ENCODE assay signal across 19 cellular contexts in the genomic region with DNA sequence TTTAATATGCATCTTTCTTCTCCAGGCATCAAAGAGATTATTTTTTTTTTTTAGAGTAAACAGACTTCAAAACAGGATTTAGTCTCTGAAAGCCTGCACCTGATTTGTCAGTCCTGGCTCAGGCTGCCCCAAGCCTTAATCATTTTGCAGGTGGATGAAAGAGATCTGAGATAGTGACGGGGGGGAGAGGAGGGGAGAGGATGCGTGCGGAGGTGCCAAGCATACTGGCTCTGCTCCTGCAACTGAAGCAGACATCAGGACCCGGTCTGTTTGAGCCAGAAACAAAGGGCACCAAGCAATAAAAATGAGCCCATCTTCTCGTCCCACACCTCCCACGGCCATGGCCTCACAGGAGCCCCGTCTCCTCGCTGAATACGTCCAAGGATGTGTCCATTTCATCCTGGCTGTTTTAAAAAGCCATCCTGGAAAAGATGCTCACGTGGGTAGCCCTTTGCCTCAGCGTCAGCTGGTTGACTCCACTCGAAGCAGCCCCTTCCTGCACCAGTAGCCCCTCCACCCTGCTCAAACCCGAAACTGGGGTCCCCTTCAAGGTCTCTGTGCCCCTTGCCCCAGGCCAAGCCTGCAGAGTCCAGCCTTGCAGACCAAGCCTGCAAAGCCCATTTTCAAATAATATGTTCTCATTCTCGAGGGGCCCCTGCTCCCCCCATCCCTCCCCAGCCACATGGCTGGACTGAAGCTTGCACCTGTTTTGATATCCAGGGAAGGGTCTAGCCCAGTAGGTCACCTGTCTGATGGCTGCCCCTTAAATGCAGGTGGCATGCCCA.
A peak's percentile ranks its signal among the peaks of the same experiment; 100 is the strongest.
DNase-seq lines count a peak whose midpoint lies in the region; ATAC-seq and TF ChIP-seq lines count a peak whose summit lies in the region.
"Had no signal": no experiment of that assay in that cellular context is flagged by ENCODE, and none has a peak within 500 bp of the region (broad histone marks: within the 10 kb centered on the region; RNA-seq: fewer than 3 reads in every experiment).

No MANE protein-coding gene starts in this region.

- peaks cover 61% of the 10 kb centered on the region for H3K4me1 Mint-ChIP-seq in activated naive CD4-positive, alpha-beta T cell treated with anti-CD3 and anti-CD28 coated beads, Interleukin-2, amount 10 ng/mL, durations not matched to agents 7 days and 5 days
- peaks cover 52 to 57% of the 10 kb centered on the region in 2 donors for H3K4me1 Mint-ChIP-seq in effector memory CD8-positive, alpha-beta T cell (ENCODE audit: low read depth in 2 of 2)
- peaks cover 4% of the 10 kb centered on the region for H3K4me1 Mint-ChIP-seq in mesothelial cell of epicardium

- H3K27ac Mint-ChIP-seq in activated naive CD4-positive, alpha-beta T cell treated with anti-CD3 and anti-CD28 coated beads, Interleukin-2, amount 10 ng/mL, durations not matched to agents 7 days and 5 days = no peak overlapping the region
- peak overlapping the region in 1 of 2 donors; percentile 78 for H3K27ac Mint-ChIP-seq in effector memory CD8-positive, alpha-beta T cell
- no peak overlapping the region for H3K27ac Mint-ChIP-seq in mesothelial cell of epicardium
- H3K27ac Mint-ChIP-seq: GM23338 had no signal

- H3K4me3 Mint-ChIP-seq in activated naive CD4-positive, alpha-beta T cell treated with anti-CD3 and anti-CD28 coated beads, Interleukin-2, amount 10 ng/mL, durations not matched to agents 7 days and 5 days = no peak overlapping the region
- H3K4me3 Mint-ChIP-seq in effector memory CD8-positive, alpha-beta T cell = peak overlapping the region; percentile 27 to 62
- H3K4me3 Mint-ChIP-seq in mesothelial cell of epicardium = no peak overlapping the region
- H3K4me3 Mint-ChIP-seq: activated CD8-positive, alpha-beta T cell treated with anti-CD3 and anti-CD28 coated beads, Interleukin-2, amount 10 ng/mL, durations not matched to agents 7 days and 5 days; GM23338 had no signal

- ATAC-seq in effector memory CD8-positive, alpha-beta T cell (replicated peaks) = no peak
- ATAC-seq in sciatic nerve = no peak
- ATAC-seq: activated CD8-positive, alpha-beta T cell treated with anti-CD3 and anti-CD28 coated beads, Interleukin-2, amount 10 ng/mL, durations not matched to agents 7 days and 5 days; GM23338; HepG2 had no signal

- peaks cover 17% of the 10 kb centered on the region for H3K9me3 Mint-ChIP-seq in activated naive CD4-positive, alpha-beta T cell treated with anti-CD3 and anti-CD28 coated beads, Interleukin-2, amount 10 ng/mL, durations not matched to agents 7 days and 5 days
- H3K9me3 Mint-ChIP-seq in effector memory CD8-positive, alpha-beta T cell = peaks cover 0 to 5% of the 10 kb centered on the region in 2 donors
- H3K9me3 Mint-ChIP-seq in mesothelial cell of epicardium = peaks cover 11% of the 10 kb centered on the region

- intact Hi-C loops in sciatic nerve (cut with DNase I) = no loop called here

- H3K36me3 Mint-ChIP-seq in activated naive CD4-positive, alpha-beta T cell treated with anti-CD3 and anti-CD28 coated beads, Interleukin-2, amount 10 ng/mL, durations not matched to agents 7 days and 5 days = peaks cover 11% of the 10 kb centered on the region
- H3K36me3 Mint-ChIP-seq in effector memory CD8-positive, alpha-beta T cell (ENCODE audit: insufficient read depth) = peaks cover 3% of the 10 kb centered on the region
- H3K36me3 Mint-ChIP-seq in mesothelial cell of epicardium = peaks cover 4% of the 10 kb centered on the region

- DNase-seq in activated naive CD4-positive, alpha-beta T cell treated with anti-CD3 and anti-CD28 coated beads, Interleukin-2, amount 10 ng/mL, durations not matched to agents 7 days and 5 days = peak; percentile 46
- no peak for DNase-seq in activated naive CD4-positive, alpha-beta T cell (lab: John Stamatoyannopoulos, UW)
- DNase-seq in NCI-H1105 (lab: John Stamatoyannopoulos, UW) = peak; percentile 2
- no peak for DNase-seq in effector memory CD8-positive, alpha-beta T cell
- DNase-seq in sciatic nerve (ENCODE audit: low spot score) = peak; percentile 17
- DNase-seq in mesothelial cell of epicardium (ENCODE audit: low spot score in 2 of 2, unreplicated experiment in 2 of 2) = no peak
- DNase-seq in NCI-H2081 treated with DMSO at 0.1 percent for 48 hours (lab: John Stamatoyannopoulos, UW) = no peak
- DNase-seq in substantia nigra (lab: John Stamatoyannopoulos, UW) = no peak
- DNase-seq: activated CD8-positive, alpha-beta T cell treated with anti-CD3 and anti-CD28 coated beads, Interleukin-2, amount 10 ng/mL, durations not matched to agents 7 days and 5 days; erythroblast; foreskin fibroblast; hypothalamus; NCI-H2107; ovary had no signal

- no peak for TF ChIP-seq CTCF in mesothelial cell of epicardium (IDR thresholded peaks at IDR 0.05; ENCODE audit: unreplicated experiment)

- H3K27me3 Mint-ChIP-seq in activated naive CD4-positive, alpha-beta T cell treated with anti-CD3 and anti-CD28 coated beads, Interleukin-2, amount 10 ng/mL, durations not matched to agents 7 days and 5 days = peaks cover 35% of the 10 kb centered on the region
- no peaks in the 10 kb centered on the region for H3K27me3 Mint-ChIP-seq in effector memory CD8-positive, alpha-beta T cell
- H3K27me3 Mint-ChIP-seq in mesothelial cell of epicardium (ENCODE audit: low read depth) = peaks cover 7% of the 10 kb centered on the region

- CTCF ChIA-PET in activated naive CD4-positive, alpha-beta T cell treated with anti-CD3 and anti-CD28 coated beads, Interleukin-2, amount 10 ng/mL, durations not matched to agents 7 days and 5 days (lab: Charles Lee) = no interaction called here

- H3K27ac ChIP-seq in substantia nigra (ENCODE audit: low read depth, low read length, poor library complexity, severe bottlenecking) = no peak overlapping the region
- H3K27ac ChIP-seq: C4-2B, cardiac muscle cell, ovary, right atrium auricular region had no signal

Comparison
In these comparisons a context has a peak if more than half of its experiments do, and no peak if none do; other contexts are left out.
1. DNase-seq: peak in activated naive CD4-positive, alpha-beta T cell treated with anti-CD3 and anti-CD28 coated beads, Interleukin-2, amount 10 ng/mL, durations not matched to agents 7 days and 5 days (single experiment), NCI-H1105 (single experiment) and sciatic nerve (single experiment); none in activated naive CD4-positive, alpha-beta T cell (0 of 4), effector memory CD8-positive, alpha-beta T cell (0 of 3), mesothelial cell of epicardium (0 of 2), NCI-H2081 treated with DMSO at 0.1 percent for 48 hours (single experiment) and substantia nigra (0 of 49).
2. H3K4me3 Mint-ChIP-seq: peak in effector memory CD8-positive, alpha-beta T cell (2 of 2); none in activated naive CD4-positive, alpha-beta T cell treated with anti-CD3 and anti-CD28 coated beads, Interleukin-2, amount 10 ng/mL, durations not matched to agents 7 days and 5 days (single experiment) and mesothelial cell of epicardium (single experiment).